1 cellular context compared by ENCODE assay signal in the genomic region with DNA sequence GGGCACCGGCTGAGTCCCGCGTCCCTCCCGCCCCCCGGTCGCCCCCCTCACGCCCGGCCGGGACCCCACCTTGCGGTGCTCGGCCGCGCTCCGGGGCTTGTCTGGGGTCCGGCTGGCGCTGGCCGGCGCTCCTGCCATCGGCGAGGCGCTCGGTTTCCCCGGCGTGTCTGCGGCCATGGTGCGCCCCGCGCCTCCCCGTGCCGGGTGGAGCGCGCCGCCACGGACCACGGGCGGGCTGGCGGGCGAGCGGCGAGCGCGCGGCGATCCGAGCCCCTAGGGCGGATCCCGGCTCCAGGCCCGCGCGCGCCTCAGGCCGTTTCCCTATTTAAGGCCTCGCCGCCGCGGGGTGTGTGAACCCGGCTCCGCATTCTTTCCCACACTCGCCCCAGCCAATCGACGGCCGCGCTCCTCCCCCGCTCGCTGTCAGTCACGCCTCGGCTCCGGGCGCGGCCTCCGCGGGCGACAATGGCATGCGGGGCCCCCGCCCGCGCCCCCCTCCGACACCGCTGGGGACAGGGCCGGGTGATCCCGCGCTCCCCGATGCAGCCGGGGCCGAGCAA.
TF ChIP-seq lines count a peak whose summit lies in the region.

A gene with protein sequence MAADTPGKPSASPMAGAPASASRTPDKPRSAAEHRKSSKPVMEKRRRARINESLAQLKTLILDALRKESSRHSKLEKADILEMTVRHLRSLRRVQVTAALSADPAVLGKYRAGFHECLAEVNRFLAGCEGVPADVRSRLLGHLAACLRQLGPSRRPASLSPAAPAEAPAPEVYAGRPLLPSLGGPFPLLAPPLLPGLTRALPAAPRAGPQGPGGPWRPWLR (minus strand): TSS at position 301 of the 560 bp plus-strand sequence. CDS start 124 bp downstream, at position 177.

TF ChIP-seq in GM12878, 131 proteins besides CTCF, POLR2A, EP300 and RAD21 (continued from another document):
- TF ChIP-seq, protein P1, sequence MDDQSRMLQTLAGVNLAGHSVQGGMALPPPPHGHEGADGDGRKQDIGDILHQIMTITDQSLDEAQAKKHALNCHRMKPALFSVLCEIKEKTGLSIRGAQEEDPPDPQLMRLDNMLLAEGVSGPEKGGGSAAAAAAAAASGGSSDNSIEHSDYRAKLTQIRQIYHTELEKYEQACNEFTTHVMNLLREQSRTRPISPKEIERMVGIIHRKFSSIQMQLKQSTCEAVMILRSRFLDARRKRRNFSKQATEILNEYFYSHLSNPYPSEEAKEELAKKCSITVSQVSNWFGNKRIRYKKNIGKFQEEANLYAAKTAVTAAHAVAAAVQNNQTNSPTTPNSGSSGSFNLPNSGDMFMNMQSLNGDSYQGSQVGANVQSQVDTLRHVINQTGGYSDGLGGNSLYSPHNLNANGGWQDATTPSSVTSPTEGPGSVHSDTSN (IDR thresholded peaks at IDR 0.05; ENCODE audit: insufficient replicate concordance, low read depth, low read length): peak; percentile 89
- TF ChIP-seq FOXK2 (IDR thresholded peaks at IDR 0.05): no peak
- TF ChIP-seq ZSCAN29 (IDR thresholded peaks at IDR 0.05): peak; percentile 93
- no peak for TF ChIP-seq MYB (IDR thresholded peaks at IDR 0.05; ENCODE audit: borderline replicate concordance, low read depth, low read length)
